ENCODE assay signal across 3 cellular contexts in genomic region chr3:111630638-111631037, GRCh38. TPM values are rescaled to one million over a fixed set of nuclear protein-coding genes. Genes with fewer than 3 reads are reported as not detected.
"Had no signal": no experiment of that assay in that cellular context is flagged by ENCODE, and none has a peak within 500 bp of the region (broad histone marks: within the 10 kb centered on the region; RNA-seq: fewer than 3 reads in every experiment).

No MANE protein-coding gene starts in this region.

RNA-seq across cellular contexts. Expression of gene ZBED2, which starts 35.5 kb away (rescaled TPM):
- total RNA-seq: body of pancreas, OCI-LY7, Right ventricle myocardium inferior had no signal
